Comparison of ENCODE assay signal across 18 cellular contexts in the genomic region with DNA sequence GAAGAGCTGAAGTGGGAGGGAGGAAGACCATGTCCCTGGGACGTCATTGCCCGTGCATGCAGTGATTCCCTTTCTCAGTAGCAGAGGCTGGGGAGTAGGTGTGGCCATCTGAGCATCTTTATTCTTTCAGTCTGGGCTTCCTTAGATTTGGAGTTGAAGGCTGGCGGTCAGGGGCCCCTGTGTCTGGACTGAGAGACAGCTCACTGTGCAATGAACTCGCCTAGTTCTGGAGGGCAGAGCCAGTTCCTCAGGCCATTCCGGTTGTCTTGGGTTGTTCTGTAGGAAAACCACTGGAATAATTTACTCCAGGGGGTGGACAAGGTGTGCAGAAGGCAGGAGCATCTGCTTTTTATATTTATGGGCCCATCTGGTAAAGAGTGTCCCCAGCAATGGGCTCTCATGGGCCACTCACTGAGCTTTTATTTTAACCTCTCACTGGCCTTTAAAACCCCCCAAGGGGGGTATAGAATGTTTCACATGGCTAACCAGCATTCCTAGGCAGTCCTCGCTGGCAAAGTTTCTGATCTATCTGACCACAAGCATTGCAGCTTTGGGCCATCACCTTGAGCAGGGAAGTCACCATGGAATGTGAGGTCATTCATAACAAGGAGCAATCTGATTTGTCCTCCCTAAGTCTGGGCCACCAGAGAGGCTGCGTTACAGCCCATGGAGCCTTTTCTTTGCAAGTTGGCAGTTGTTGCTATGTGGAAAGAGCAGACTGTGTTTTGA. TPM values are rescaled to one million over a fixed set of nuclear protein-coding genes. Genes with fewer than 3 reads are reported as not detected.
DNase-seq lines count a peak whose midpoint lies in the region; ATAC-seq lines count a peak whose summit lies in the region.
"Had no signal": no experiment of that assay in that cellular context is flagged by ENCODE, and none has a peak within 500 bp of the region (broad histone marks: within the 10 kb centered on the region; RNA-seq: fewer than 3 reads in every experiment).

No MANE protein-coding gene starts in this region.

- H3K9ac ChIP-seq in skeletal muscle satellite cell (ENCODE audit: low read depth, low read length) = peak overlapping the region; percentile 40

- H3K4me3 ChIP-seq in skeletal muscle satellite cell (ENCODE audit: low read length) = no peak overlapping the region
- H3K4me3 ChIP-seq: hepatocyte, pancreas, upper lobe of left lung had no signal

- ATAC-seq in GM21367 (IDR thresholded peaks at IDR 0.05; ENCODE audit: unreplicated experiment) (no peak), HG02852 (IDR thresholded peaks at IDR 0.05; ENCODE audit: unreplicated experiment) (no peak)
- ATAC-seq: naive thymus-derived CD4-positive, alpha-beta T cell; pancreas; stimulated activated naive CD8-positive, alpha-beta T cell treated with anti-CD3 and anti-CD28 coated beads, Interleukin-15, amount 100 ng/mL, for 72 hours had no signal

- peaks cover 85% of the 10 kb centered on the region for H3K4me1 ChIP-seq in skeletal muscle satellite cell (ENCODE audit: control insufficient read depth, insufficient read depth, low read length)

- H3K9me3 ChIP-seq in skeletal muscle satellite cell (replicated peaks; ENCODE audit: low read length) = no peaks in the 10 kb centered on the region
- H3K9me3 ChIP-seq: pancreas, upper lobe of left lung had no signal

- H3K36me3 ChIP-seq in skeletal muscle satellite cell (ENCODE audit: insufficient read depth, low read length) = peaks cover 83% of the 10 kb centered on the region

- H3K27me3 ChIP-seq in skeletal muscle satellite cell (ENCODE audit: control insufficient read depth, insufficient read depth, low read length) = no peaks in the 10 kb centered on the region
- H3K27me3 ChIP-seq: hepatocyte, pancreas, upper lobe of left lung had no signal

- H3K4me2 ChIP-seq in skeletal muscle satellite cell (ENCODE audit: low read length) = no peak overlapping the region

- peak; percentile 37 for DNase-seq in EH (ENCODE audit: low read depth)
- DNase-seq in RPMI7951 (ENCODE audit: low read depth) = peak; percentile 58
- peak; percentile 93 for DNase-seq in glomerular visceral epithelial cell (ENCODE audit: extremely low spot score)
- no peak for DNase-seq in NCI-H1048 (lab: John Stamatoyannopoulos, UW)
- DNase-seq: activated CD4-positive, alpha-beta T cell treated with anti-CD3 and anti-CD28 coated beads, Interleukin-2, amount 10 ng/mL, durations not matched to agents 7 days and 5 days; activated naive CD8-positive, alpha-beta T cell treated with anti-CD3 and anti-CD28 coated beads, Interleukin-2, amount 10 ng/mL, durations not matched to agents 7 days and 5 days; AML-193; islet precursor cell; naive thymus-derived CD4-positive, alpha-beta T cell; NCI-H146; pancreas; stimulated activated CD4-positive, alpha-beta T cell treated with anti-CD3 and anti-CD28 coated beads, Interleukin-4, amount 100 ng/mL, for 24 hours; stimulated activated naive CD8-positive, alpha-beta T cell treated with anti-CD3 and anti-CD28 coated beads, Interleukin-15, amount 100 ng/mL, for 72 hours; upper lobe of left lung had no signal

RNA-seq across cellular contexts. Expression of gene STC2, which starts 9.2 kb away (rescaled TPM):
- 46.1 and 68.5 TPM in 2 replicates for total RNA-seq in RPMI7951 (2014; rRNA removed; shearing (Covaris generic))
- total RNA-seq in skeletal muscle satellite cell (2012; rRNA removed) = 104 and 125 TPM in 2 replicates
